11 cellular contexts compared by ENCODE assay signal in the genomic region with DNA sequence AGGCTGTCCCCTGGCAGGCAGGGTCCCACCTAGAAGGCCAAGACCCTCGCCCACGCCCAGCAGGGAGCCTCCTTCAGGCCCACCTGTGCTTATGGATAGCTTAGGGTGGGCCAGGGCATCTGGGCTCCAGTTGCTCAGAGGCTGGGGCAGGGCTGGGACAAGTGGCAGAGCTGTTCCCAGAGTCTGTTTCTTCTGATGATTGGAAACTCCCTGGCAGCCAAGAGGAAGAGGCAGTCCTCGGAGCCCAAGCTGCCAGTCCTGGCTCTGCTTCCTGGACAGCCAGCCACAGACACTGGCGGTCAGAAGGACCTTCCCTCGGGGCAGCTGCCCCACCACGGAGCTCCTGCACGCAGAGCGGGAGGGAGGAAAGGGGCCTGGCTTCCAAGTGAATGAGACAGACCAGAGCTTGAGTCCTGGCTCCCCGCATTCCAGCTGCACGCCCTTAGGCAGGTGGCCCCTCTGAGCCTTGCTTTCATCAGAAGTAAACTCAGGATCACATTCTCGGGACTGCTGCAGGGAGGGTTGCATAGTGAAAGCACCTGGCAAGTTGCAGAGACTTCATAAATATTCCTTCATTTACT. TPM values are rescaled to one million over a fixed set of nuclear protein-coding genes. Genes with fewer than 3 reads are reported as not detected.
DNase-seq lines count a peak whose midpoint lies in the region; ATAC-seq and TF ChIP-seq lines count a peak whose summit lies in the region.
"Had no signal": no experiment of that assay in that cellular context is flagged by ENCODE, and none has a peak within 500 bp of the region (broad histone marks: within the 10 kb centered on the region; RNA-seq: fewer than 3 reads in every experiment).

No MANE protein-coding gene starts in this region.

- H3K27ac ChIP-seq in lower lobe of right lung = peak overlapping the region; percentile 42
- H3K27ac ChIP-seq: thoracic aorta had no signal

- peaks cover 29% of the 10 kb centered on the region for H3K4me1 ChIP-seq in lower lobe of right lung

- H3K4me3 ChIP-seq in lower lobe of right lung = no peak overlapping the region

- ATAC-seq in lower lobe of right lung = peak; percentile 53 to 58
- ATAC-seq in GM21381 (IDR thresholded peaks at IDR 0.05; ENCODE audit: unreplicated experiment) = no peak

- peaks cover 50% of the 10 kb centered on the region for H3K4me1 Mint-ChIP-seq in endothelial cell (ENCODE audit: unreplicated experiment)
- H3K4me1 Mint-ChIP-seq: activated CD4-positive, alpha-beta memory T cell treated with anti-CD3 and anti-CD28 coated beads, Interleukin-2, amount 10 ng/mL, durations not matched to agents 7 days and 5 days had no signal

- DNase-seq in AG08395 (ENCODE audit: low spot score) (peak; percentile 5), M059J (ENCODE audit: low read depth) (peak; percentile 68), endothelial cell (ENCODE audit: low spot score) (peak; percentile 35), lower lobe of right lung (peak; percentile 55), mesenteric fat pad (ENCODE audit: low spot score) (no peak), DMS153 (lab: John Stamatoyannopoulos, UW) (no peak), DMS114 treated with DMSO at 0.1 percent for 48 hours (lab: John Stamatoyannopoulos, UW; ENCODE audit: unreplicated experiment) (no peak)
- DNase-seq: activated CD4-positive, alpha-beta memory T cell treated with anti-CD3 and anti-CD28 coated beads, Interleukin-2, amount 10 ng/mL, durations not matched to agents 7 days and 5 days; effector CD4-positive, alpha-beta T cell had no signal

- H3K9me3 ChIP-seq in lower lobe of right lung = no peaks in the 10 kb centered on the region
- H3K9me3 ChIP-seq: thoracic aorta had no signal

- H3K27me3 Mint-ChIP-seq in endothelial cell (ENCODE audit: unreplicated experiment) = peaks cover 10% of the 10 kb centered on the region

- peaks cover 15% of the 10 kb centered on the region for H3K27me3 ChIP-seq in lower lobe of right lung (ENCODE audit: low read depth)

- H3K36me3 Mint-ChIP-seq in endothelial cell (ENCODE audit: low read depth, unreplicated experiment) = peaks cover 3% of the 10 kb centered on the region

- H3K27ac Mint-ChIP-seq in endothelial cell (ENCODE audit: unreplicated experiment) = peak overlapping the region; percentile 58
- H3K27ac Mint-ChIP-seq: activated CD4-positive, alpha-beta memory T cell treated with anti-CD3 and anti-CD28 coated beads, Interleukin-2, amount 10 ng/mL, durations not matched to agents 7 days and 5 days had no signal

- H3K9me3 Mint-ChIP-seq in endothelial cell (ENCODE audit: unreplicated experiment) = no peaks in the 10 kb centered on the region
- H3K9me3 Mint-ChIP-seq: activated CD4-positive, alpha-beta memory T cell treated with anti-CD3 and anti-CD28 coated beads, Interleukin-2, amount 10 ng/mL, durations not matched to agents 7 days and 5 days had no signal

- H3K36me3 ChIP-seq in lower lobe of right lung = no peaks in the 10 kb centered on the region
- H3K36me3 ChIP-seq: thoracic aorta had no signal

- intact Hi-C loops in lower lobe of right lung (cut with DNase I) = loop anchor here (5.0 kb wide), 1 partner anchor 47 kb away; no protein-coding TSS in a partner anchor

- no peak overlapping the region for H3K4me3 Mint-ChIP-seq in endothelial cell (ENCODE audit: unreplicated experiment)
- H3K4me3 Mint-ChIP-seq: activated CD4-positive, alpha-beta memory T cell treated with anti-CD3 and anti-CD28 coated beads, Interleukin-2, amount 10 ng/mL, durations not matched to agents 7 days and 5 days had no signal

- TF ChIP-seq CTCF in endothelial cell (IDR thresholded peaks at IDR 0.05; ENCODE audit: unreplicated experiment) (no peak), lower lobe of right lung (IDR thresholded peaks at IDR 0.05) (no peak)

RNA-seq across cellular contexts. Expression of gene GABRP, which starts 38.0 kb away (rescaled TPM):
- total RNA-seq in M059J (2014; rRNA removed; shearing (Covaris generic)) = not detected in 2 replicates
- total RNA-seq in endothelial cell (ENCODE audit: unreplicated experiment) (23.5 TPM), lower lobe of right lung (0.38 TPM), mesenteric fat pad (0.19 TPM)
- total RNA-seq: activated CD4-positive, alpha-beta memory T cell treated with anti-CD3 and anti-CD28 coated beads, Interleukin-2, amount 10 ng/mL, durations not matched to agents 7 days and 5 days; thoracic aorta had no signal

Comparison
In these comparisons a context has a peak if more than half of its experiments do, and no peak if none do; other contexts are left out.
1. DNase-seq: peak in AG08395 (single experiment), M059J (single experiment), endothelial cell (single experiment) and lower lobe of right lung (single experiment); none in mesenteric fat pad (single experiment), DMS153 (single experiment) and DMS114 treated with DMSO at 0.1 percent for 48 hours (single experiment).
2. RNA of gene GABRP, which starts 38.0 kb away (total RNA-seq): 23.5 TPM in endothelial cell (single experiment); 0.38 TPM in lower lobe of right lung (single experiment), 0.19 TPM in mesenteric fat pad (single experiment) and not detected in M059J; every median in the first group is over 10 times any median in the second.